Comparison of ENCODE assay signal across 8 cellular contexts in the genomic region with DNA sequence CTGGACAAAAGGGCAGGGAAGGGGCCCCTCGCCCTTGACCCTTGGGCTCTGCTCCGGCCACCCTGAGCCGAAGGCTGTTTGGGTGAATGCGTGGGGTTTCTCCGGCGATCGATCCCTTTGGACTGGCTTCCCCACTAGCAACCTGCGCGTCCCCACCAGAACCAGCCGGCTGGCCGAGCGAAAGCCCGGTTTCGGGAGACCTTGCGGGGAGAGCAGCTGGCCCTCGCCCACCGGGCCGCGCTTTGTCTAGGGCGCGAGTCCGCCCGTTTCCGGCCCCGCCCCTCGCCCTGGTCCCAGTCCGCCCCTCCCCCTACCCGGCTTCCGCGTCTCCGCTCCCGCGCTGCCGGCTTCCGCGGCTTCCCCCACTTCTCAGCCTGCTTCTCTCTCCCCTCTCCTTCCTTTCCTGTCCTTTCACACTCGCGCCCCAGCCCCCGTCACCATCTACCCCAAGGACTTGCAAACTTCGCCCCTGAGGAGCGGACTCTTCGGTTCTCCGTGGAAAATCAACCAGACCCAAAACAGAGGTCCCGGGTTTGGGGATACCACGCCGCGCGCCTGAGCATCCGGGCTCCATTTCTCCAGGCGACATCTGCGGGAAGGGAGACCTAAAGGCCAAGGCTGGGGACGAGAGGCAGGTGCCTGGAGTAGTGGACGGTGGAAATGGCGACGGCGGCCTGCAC. TPM values are rescaled to one million over a fixed set of nuclear protein-coding genes. Genes with fewer than 3 reads are reported as not detected.
DNase-seq lines count a peak whose midpoint lies in the region; ATAC-seq and TF ChIP-seq lines count a peak whose summit lies in the region.

No MANE protein-coding gene starts in this region.

- peaks cover 12% of the 10 kb centered on the region in 2 experiments for H3K4me1 ChIP-seq in trophoblast cell (ENCODE audit: control insufficient read depth in 1 of 2, insufficient read depth in 2 of 2, low read length in 2 of 2)

- no peak overlapping the region for H2BK5ac ChIP-seq in trophoblast cell (ENCODE audit: low read depth, low read length, poor library complexity)

- H4K91ac ChIP-seq in trophoblast cell (ENCODE audit: low read depth, low read length): no peak overlapping the region

- peak overlapping the region; percentile 73 for H4K12ac ChIP-seq in trophoblast cell (ENCODE audit: low read depth, low read length)

- peaks cover 2% of the 10 kb centered on the region for H3K79me1 ChIP-seq in trophoblast cell (ENCODE audit: low read length)

- peak overlapping the region; percentile 79 for H2AFZ ChIP-seq in trophoblast cell (ENCODE audit: insufficient read depth, low read length, poor library complexity)

- H3K36me3 ChIP-seq in trophoblast cell (ENCODE audit: control insufficient read depth in 1 of 2, insufficient read depth in 2 of 2, low read length in 2 of 2): no peaks in the 10 kb centered on the region

- H2BK120ac ChIP-seq in trophoblast cell (ENCODE audit: insufficient read depth, low read length, poor library complexity): no peak overlapping the region

- no peak overlapping the region for H3K9ac ChIP-seq in trophoblast cell (ENCODE audit: low read length)

- H3K27ac ChIP-seq in trophoblast cell (ENCODE audit: low read depth, low read length): no peak overlapping the region

- peak overlapping the region; percentile 71 for H4K8ac ChIP-seq in trophoblast cell (ENCODE audit: low read depth, low read length)

- no peak for ATAC-seq in GM18502 (IDR thresholded peaks at IDR 0.05; ENCODE audit: poor library complexity, unreplicated experiment)
- ATAC-seq in HG03521 (IDR thresholded peaks at IDR 0.05; ENCODE audit: unreplicated experiment): no peak

- DNase-seq in activated CD4-positive, alpha-beta T cell treated with anti-CD3 and anti-CD28 coated beads for 48 hours: peak; percentile 64
- DNase-seq in activated CD4-positive, alpha-beta T cell treated with anti-CD3 and anti-CD28 coated beads for 4 hours: no peak
- DNase-seq in RPMI7951 (ENCODE audit: low read depth) (peak; percentile 63), fibroblast of villous mesenchyme (ENCODE audit: low read depth) (no peak), trophoblast cell (peak in 1 of 2 donors; percentile 29), NCI-H226 (no peak)

- no peak overlapping the region for H2AK5ac ChIP-seq in trophoblast cell (ENCODE audit: low read length)

- no peak overlapping the region for H3K4ac ChIP-seq in trophoblast cell (ENCODE audit: low read depth, low read length)

- peak overlapping the region; percentile 64 for H3K18ac ChIP-seq in trophoblast cell (ENCODE audit: low read length)

- H3K4me3 ChIP-seq in fibroblast of villous mesenchyme (ENCODE audit: low read depth, low read length) (peak overlapping the region; percentile 57), trophoblast cell (ENCODE audit: low read depth, low read length) (peak overlapping the region; percentile 66)

- H3K79me2 ChIP-seq in trophoblast cell (ENCODE audit: control insufficient read depth, insufficient read depth, low read length, poor library complexity): peaks cover 1% of the 10 kb centered on the region

- H3K23ac ChIP-seq in trophoblast cell (ENCODE audit: low read length): no peak overlapping the region

- WGBS in trophoblast cell (ENCODE audit: extremely low coverage, insufficient coverage, insufficient read length): no CpG with 5 or more reads among the region's 56 CpGs

- peak overlapping the region; percentile 32 for H3K14ac ChIP-seq in trophoblast cell (ENCODE audit: low read length)

- no peak overlapping the region for H2BK12ac ChIP-seq in trophoblast cell (ENCODE audit: low read length)

- peak overlapping the region; percentile 58 for H3K4me2 ChIP-seq in trophoblast cell (ENCODE audit: low read length)

- no peak for TF ChIP-seq CTCF in fibroblast of villous mesenchyme (IDR thresholded peaks at IDR 0.05; ENCODE audit: insufficient read depth, low read depth, low read length)

- peaks cover 71% of the 10 kb centered on the region for H3K27me3 ChIP-seq in trophoblast cell (ENCODE audit: insufficient read depth, low read length)

- H3K9me3 ChIP-seq in trophoblast cell (ENCODE audit: insufficient read depth, low read depth, low read length): peaks cover 7% of the 10 kb centered on the region

RNA-seq across cellular contexts. Expression of gene VAX2, which starts 12.7 kb away (rescaled TPM):
- total RNA-seq in RPMI7951 (2014; rRNA removed; shearing (Covaris generic)): 3.2 and 3.4 TPM in 2 replicates
- 0.43 and 2.9 TPM in 2 replicates for total RNA-seq in fibroblast of villous mesenchyme
- polyA plus RNA-seq in trophoblast cell (2013): 0.04 TPM in 1 of 2 replicates, not detected in the other

RNA-seq across cellular contexts. Expression of gene ATP6V1B1, which starts 48.0 kb away (rescaled TPM):
- 0.68 and 2.8 TPM in 2 replicates for total RNA-seq in RPMI7951 (2014; rRNA removed; shearing (Covaris generic))
- 0.97 TPM in 1 of 2 replicates, not detected in the other for total RNA-seq in fibroblast of villous mesenchyme
- polyA plus RNA-seq in trophoblast cell (2013): 0.86 and 1.00 TPM in 2 replicates

RNA-seq across cellular contexts. Expression of gene CD207, which starts 52.1 kb away (rescaled TPM):
- 0.29 TPM in 1 of 2 replicates, not detected in the other for total RNA-seq in RPMI7951 (2014; rRNA removed; shearing (Covaris generic))
- not detected in 2 replicates for total RNA-seq in fibroblast of villous mesenchyme
- polyA plus RNA-seq in trophoblast cell (2013): not detected in 2 replicates

Comparison
In these comparisons a context has a peak if more than half of its experiments do, and no peak if none do; other contexts are left out.
1. DNase-seq: peak in activated CD4-positive, alpha-beta T cell treated with anti-CD3 and anti-CD28 coated beads for 48 hours (single experiment) and RPMI7951 (single experiment); none in activated CD4-positive, alpha-beta T cell treated with anti-CD3 and anti-CD28 coated beads for 4 hours (0 of 2), fibroblast of villous mesenchyme (single experiment) and NCI-H226 (single experiment).